Comparison of ENCODE assay signal across 9 cellular contexts in genomic region chr10:16545126-16545736, GRCh38. TPM values are rescaled to one million over a fixed set of nuclear protein-coding genes. Genes with fewer than 3 reads are reported as not detected.
A peak's percentile ranks its signal among the peaks of the same experiment; 100 is the strongest.
DNase-seq lines count a peak whose midpoint lies in the region; ATAC-seq, FAIRE-seq and TF ChIP-seq lines count a peak whose summit lies in the region.
"Had no signal": no experiment of that assay in that cellular context is flagged by ENCODE, and none has a peak within 500 bp of the region (broad histone marks: within the 10 kb centered on the region; RNA-seq: fewer than 3 reads in every experiment).

No MANE protein-coding gene starts in this region.

- no peak overlapping the region for H2BK20ac ChIP-seq in H9 (ENCODE audit: low read depth, low read length, poor library complexity, severe bottlenecking)

- H3K4me3 ChIP-seq in bronchial epithelial cell (ENCODE audit: low read depth, low read length), result no peak overlapping the region
- no peak overlapping the region for H3K4me3 ChIP-seq in lower lobe of right lung

- no peak overlapping the region for H3K23ac ChIP-seq in H9 (ENCODE audit: insufficient read length, low read depth, low read length)

- H3K36me3 ChIP-seq in bronchial epithelial cell (ENCODE audit: control insufficient read depth, insufficient read depth, low read length) (no peaks in the 10 kb centered on the region), lower lobe of right lung (no peaks in the 10 kb centered on the region)

- no CpG with 5 or more reads among the region's 7 CpGs for WGBS in H9 (ENCODE audit: extremely low coverage, insufficient read length, low lambda C conversion rate)

- H3K27ac Mint-ChIP-seq in H9, result no peak overlapping the region
- H3K27ac Mint-ChIP-seq: activated naive CD4-positive, alpha-beta T cell treated with anti-CD3 and anti-CD28 coated beads, Interleukin-2, amount 50 U/mL, for 24 hours had no signal

- H3K27ac ChIP-seq in H9 (ENCODE audit: insufficient read length, low read depth, low read length), result no peak overlapping the region
- no peak overlapping the region for H3K27ac ChIP-seq in lower lobe of right lung

- no peaks in the 10 kb centered on the region for H3K79me2 ChIP-seq in H9 (ENCODE audit: insufficient read depth, low read length)

- H3K4me2 ChIP-seq in H9 (ENCODE audit: insufficient read depth, insufficient read length, low read length), result no peak overlapping the region

- no peak overlapping the region for H2BK15ac ChIP-seq in H9 (ENCODE audit: low read depth, low read length)

- H2BK5ac ChIP-seq in H9 (ENCODE audit: insufficient read length, low read length), result no peak overlapping the region

- no peaks in the 10 kb centered on the region for H3K4me1 ChIP-seq in H9 (ENCODE audit: insufficient read depth, low read length)
- no peaks in the 10 kb centered on the region for H3K4me1 ChIP-seq in lower lobe of right lung

- no peak overlapping the region for H4K8ac ChIP-seq in H9 (replicated peaks; ENCODE audit: insufficient read length, low read depth, low read length)

- no peak overlapping the region for H2BK120ac ChIP-seq in H9 (ENCODE audit: low read depth, low read length, poor library complexity, severe bottlenecking)

- H3T11ph ChIP-seq in H9 (ENCODE audit: low read length), result no peak overlapping the region

- H3K27me3 ChIP-seq in H9 (ENCODE audit: insufficient read depth, low read length), result no peaks in the 10 kb centered on the region
- no peaks in the 10 kb centered on the region for H3K27me3 ChIP-seq in bronchial epithelial cell (ENCODE audit: control insufficient read depth, insufficient read depth, low read length)
- H3K27me3 ChIP-seq in lower lobe of right lung (ENCODE audit: low read depth), result peaks cover 8% of the 10 kb centered on the region

- no peaks in the 10 kb centered on the region for H4K20me1 ChIP-seq in H9 (ENCODE audit: control insufficient read depth, insufficient read depth, insufficient read length)

- intact Hi-C loops in lower lobe of right lung (cut with DNase I) (no loop called here), sciatic nerve (cut with DNase I) (no loop called here)

- no peaks in the 10 kb centered on the region for H3K36me3 Mint-ChIP-seq in H9 (ENCODE audit: insufficient read depth in 1 of 3, low read depth in 3 of 3)
- H3K36me3 Mint-ChIP-seq: activated naive CD4-positive, alpha-beta T cell treated with anti-CD3 and anti-CD28 coated beads, Interleukin-2, amount 50 U/mL, for 24 hours had no signal

- H4K91ac ChIP-seq in H9 (ENCODE audit: insufficient read length, low read depth, low read length), result no peak overlapping the region

- H3K9me3 Mint-ChIP-seq in H9, result no peaks in the 10 kb centered on the region; a peak in 2 of 5 replicates
- H3K9me3 Mint-ChIP-seq: activated naive CD4-positive, alpha-beta T cell treated with anti-CD3 and anti-CD28 coated beads, Interleukin-2, amount 50 U/mL, for 24 hours had no signal

- peak; percentile 84 for TF ChIP-seq CTCF in H9 (conservative IDR thresholded peaks at IDR 0.05)
- peak; percentile 78 for TF ChIP-seq CTCF in bronchial epithelial cell (IDR thresholded peaks at IDR 0.05; ENCODE audit: insufficient read depth, low read length, severe bottlenecking)
- peak; percentile 47 for TF ChIP-seq CTCF in lower lobe of right lung (IDR thresholded peaks at IDR 0.05)

- H3K9ac ChIP-seq in H9 (ENCODE audit: extremely low read depth, insufficient read length, low read length), result no peak overlapping the region

- DNase-seq in SKM-1 treated with dmso at 0.1 percent for 144 hours (lab: John Stamatoyannopoulos, UW; ENCODE audit: unreplicated experiment), result peak; percentile 2
- no peak for DNase-seq in SKM-1 (lab: John Stamatoyannopoulos, UW; ENCODE audit: unreplicated experiment)
- DNase-seq in H9, result peak; percentile 30
- peak; percentile 1 for DNase-seq in NCI-H2227 treated with DMSO at 0.1 percent for 48 hours (lab: John Stamatoyannopoulos, UW)
- DNase-seq in bronchial epithelial cell (ENCODE audit: low read depth), result peak; percentile 48
- no peak for DNase-seq in lower lobe of right lung
- no peak for DNase-seq in sciatic nerve (ENCODE audit: low spot score)

- no peaks in the 10 kb centered on the region for H3K79me1 ChIP-seq in H9 (ENCODE audit: insufficient read depth, low read depth, low read length, poor library complexity, severe bottlenecking)

- H3K23me2 ChIP-seq in H9 (ENCODE audit: insufficient read length, low read depth, low read length, poor library complexity, severe bottlenecking), result no peaks in the 10 kb centered on the region

- H3K14ac ChIP-seq in H9 (ENCODE audit: insufficient read depth, low read length), result no peak overlapping the region

- H3K4ac ChIP-seq in H9 (ENCODE audit: low read depth, low read length), result no peak overlapping the region

- no peak overlapping the region for H2AFZ ChIP-seq in H9 (ENCODE audit: low read length)

- H3K18ac ChIP-seq in H9 (ENCODE audit: insufficient read length, low read depth, low read length), result no peak overlapping the region

- H3K9me3 ChIP-seq in H9 (ENCODE audit: control insufficient read depth, low read depth, low read length) (no peaks in the 10 kb centered on the region), lower lobe of right lung (no peaks in the 10 kb centered on the region)

- no peak overlapping the region for H2AK5ac ChIP-seq in H9 (ENCODE audit: insufficient read length, low read length)

- no peak overlapping the region for H4K5ac ChIP-seq in H9 (ENCODE audit: insufficient read length, low read depth, low read length)

- peaks cover 2 to 3% of the 10 kb centered on the region in 2 experiments; a peak in 1 of 4 replicates for H3K4me1 Mint-ChIP-seq in H9
- H3K4me1 Mint-ChIP-seq: activated naive CD4-positive, alpha-beta T cell treated with anti-CD3 and anti-CD28 coated beads, Interleukin-2, amount 50 U/mL, for 24 hours had no signal

- H3K56ac ChIP-seq in H9 (ENCODE audit: insufficient read length, low read depth, low read length), result no peak overlapping the region

- peaks cover 8% of the 10 kb centered on the region for H3K27me3 Mint-ChIP-seq in H9 (ENCODE audit: low read depth)

- ATAC-seq in lower lobe of right lung (peak in 1 of 2 donors; percentile 32), HG02571 (IDR thresholded peaks at IDR 0.05; ENCODE audit: unreplicated experiment) (no peak), sciatic nerve (no peak)

- no peak overlapping the region for H3K4me3 Mint-ChIP-seq in H9
- H3K4me3 Mint-ChIP-seq: activated naive CD4-positive, alpha-beta T cell treated with anti-CD3 and anti-CD28 coated beads, Interleukin-2, amount 50 U/mL, for 24 hours had no signal

- H2BK12ac ChIP-seq in H9 (ENCODE audit: insufficient read length, low read depth, low read length), result no peak overlapping the region

- no peak for FAIRE-seq in bronchial epithelial cell (lab: Jason Lieb, UNC)

RNA-seq across cellular contexts. Expression of gene C1QL3, which starts 23.6 kb away (rescaled TPM):
- total RNA-seq in H9 (2021) (3.2 and 4.0 TPM in 2 replicates), bronchial epithelial cell (not detected in 2 replicates), lower lobe of right lung (not detected), sciatic nerve (not detected)

Comparison
In these comparisons a context has a peak if more than half of its experiments do, and no peak if none do; other contexts are left out.
1. DNase-seq: peak in SKM-1 treated with dmso at 0.1 percent for 144 hours (single experiment), H9 (single experiment), NCI-H2227 treated with DMSO at 0.1 percent for 48 hours (single experiment) and bronchial epithelial cell (single experiment); none in SKM-1 (single experiment), lower lobe of right lung (single experiment) and sciatic nerve (single experiment).
2. Peak in every context shown above with its lines, with median percentiles within 50 percentile points of each other: CTCF ChIP-seq.